1 cellular context compared by ENCODE assay signal in the genomic region with DNA sequence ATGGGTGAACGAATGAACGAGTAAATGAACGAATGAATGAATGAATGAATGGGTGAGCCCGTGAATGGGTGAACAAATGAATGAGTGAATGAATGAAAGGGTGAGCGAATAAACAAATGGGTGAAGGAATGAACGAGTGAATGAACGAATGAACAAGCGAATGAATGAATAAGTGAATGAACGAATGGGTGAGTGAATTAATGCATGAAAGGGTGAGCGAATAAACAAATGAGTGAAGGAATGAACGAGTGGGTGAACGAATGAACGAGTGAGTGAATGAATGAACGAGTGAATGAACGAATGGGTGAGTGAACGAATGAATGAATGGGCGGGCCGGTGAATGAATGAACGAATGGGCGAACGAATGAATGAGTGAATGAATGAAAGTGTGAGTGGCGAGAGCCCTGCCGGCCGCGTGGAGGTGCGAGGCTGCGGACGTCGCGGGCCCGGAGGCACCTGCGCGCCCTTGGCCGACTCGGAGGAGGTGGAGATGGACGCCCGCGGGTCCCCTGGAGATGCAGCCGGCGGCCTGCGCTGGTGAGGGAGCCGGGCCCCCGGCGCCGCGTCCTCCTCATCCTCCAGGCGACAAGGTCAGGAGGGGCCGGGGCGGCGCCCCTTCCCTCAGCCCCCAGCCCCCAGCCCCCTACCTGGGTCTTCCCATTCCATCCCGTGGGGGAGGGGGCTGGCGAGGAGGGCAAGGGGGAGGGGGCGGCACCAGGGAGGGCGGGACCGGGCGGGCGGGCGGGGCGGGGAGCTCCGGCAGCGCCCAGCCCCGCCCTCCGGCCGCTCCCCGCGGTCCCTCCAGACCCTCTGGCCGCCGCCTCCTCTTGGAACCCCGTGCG.
TF ChIP-seq lines count a peak whose summit lies in the region.

No MANE protein-coding gene starts in this region.

TF ChIP-seq in A549, 52 proteins besides CTCF, POLR2A, EP300 and RAD21 (continued from another document):
- no peak for TF ChIP-seq ATOH8 (CRISPR knock-in tag; IDR thresholded peaks at IDR 0.05; ENCODE audit: low read depth)
- TF ChIP-seq RNF2 (IDR thresholded peaks at IDR 0.05; ENCODE audit: borderline replicate concordance, low read depth) = peak; percentile 75; the same call in 1 of the 2 replicates
- TF ChIP-seq HMGXB4 (CRISPR knock-in tag; IDR thresholded peaks at IDR 0.05; ENCODE audit: borderline replicate concordance) = no peak
- TF ChIP-seq HEYL (CRISPR knock-in tag; IDR thresholded peaks at IDR 0.05) = no peak
- peak; percentile 23; the same call in 1 of the 2 replicates for TF ChIP-seq KDM1A (IDR thresholded peaks at IDR 0.05; ENCODE audit: low read depth)
- no peak for TF ChIP-seq ZNF302 (CRISPR knock-in tag; IDR thresholded peaks at IDR 0.05)
- no peak for TF ChIP-seq EHMT2 (IDR thresholded peaks at IDR 0.05; ENCODE audit: low read depth)
- TF ChIP-seq MAFK (IDR thresholded peaks at IDR 0.05; ENCODE audit: partially characterized antibody) = no peak
- no peak for TF ChIP-seq HDAC2 (IDR thresholded peaks at IDR 0.05)
- peak; percentile 62; the same call in 1 of the 2 replicates for TF ChIP-seq E2F6 (IDR thresholded peaks at IDR 0.05; ENCODE audit: borderline replicate concordance, low read depth)
- no peak for TF ChIP-seq ZFP36 (IDR thresholded peaks at IDR 0.05; ENCODE audit: borderline replicate concordance, partially characterized antibody)
- no peak for TF ChIP-seq TP53 (CRISPR knock-in tag; IDR thresholded peaks at IDR 0.05)
- no peak for TF ChIP-seq MAZ (IDR thresholded peaks at IDR 0.05; ENCODE audit: borderline replicate concordance, low read depth, low read length)
